ENCODE assay signal across 28 cellular contexts in the genomic region with DNA sequence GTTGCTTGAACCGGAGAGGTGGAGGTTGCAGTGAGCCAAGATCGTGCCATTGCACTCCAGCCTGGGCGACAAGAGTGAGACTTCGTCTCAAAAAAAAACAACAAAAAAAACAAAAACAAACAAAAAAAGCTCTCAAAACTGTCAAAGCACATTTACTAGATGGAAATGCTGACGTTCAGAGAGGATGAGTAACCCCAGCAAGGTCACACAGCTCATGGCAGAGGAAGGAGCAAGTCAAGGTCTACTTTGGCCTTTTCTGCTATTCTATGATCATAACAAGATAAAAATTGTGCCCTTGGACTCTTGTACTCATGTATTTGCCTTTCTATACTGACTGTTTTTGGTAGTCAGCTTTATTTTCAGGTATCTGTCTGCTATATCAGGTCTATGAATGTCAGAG.
"Had no signal": no experiment of that assay in that cellular context is flagged by ENCODE, and none has a peak within 500 bp of the region (broad histone marks: within the 10 kb centered on the region; RNA-seq: fewer than 3 reads in every experiment).

No MANE protein-coding gene starts in this region.

- H3K36me3 ChIP-seq: lower lobe of right lung, pancreas, prostate gland, suprapubic skin, thoracic aorta, tibial artery, upper lobe of right lung had no signal

- H3K9me3 Mint-ChIP-seq: naive thymus-derived CD8-positive, alpha-beta T cell; nephron; neural crest cell; stimulated activated effector memory CD8-positive, alpha-beta T cell treated with anti-CD3 and anti-CD28 coated beads, Interleukin-12 subunit alpha, Interleukin-12 subunit beta, amount 100 ng/mL, for 72 hours had no signal

- ATAC-seq: left cardiac atrium; left lobe of liver; left ventricle myocardium superior; lower lobe of right lung; naive thymus-derived CD8-positive, alpha-beta T cell; pancreas; right cardiac atrium; sciatic nerve; stimulated activated effector memory CD8-positive, alpha-beta T cell treated with anti-CD3 and anti-CD28 coated beads, Interleukin-12 subunit alpha, Interleukin-12 subunit beta, amount 100 ng/mL, for 72 hours; upper lobe of right lung had no signal

- H3K27ac ChIP-seq: lower lobe of right lung, pancreas, prostate gland, skin epidermis, suprapubic skin, thoracic aorta, tibial artery, upper lobe of right lung had no signal

- H3K4me3 ChIP-seq: lower lobe of right lung, pancreas, prostate gland, skin epidermis, suprapubic skin, thoracic aorta, tibial artery, upper lobe of right lung had no signal

- H3K9me3 ChIP-seq: lower lobe of right lung, pancreas, prostate gland, suprapubic skin, thoracic aorta, tibial artery, upper lobe of right lung had no signal

- H3K4me1 ChIP-seq: lower lobe of right lung, pancreas, prostate gland, suprapubic skin, tibial artery, upper lobe of right lung had no signal

- H3K27ac Mint-ChIP-seq: naive thymus-derived CD8-positive, alpha-beta T cell; nephron; stimulated activated effector memory CD8-positive, alpha-beta T cell treated with anti-CD3 and anti-CD28 coated beads, Interleukin-12 subunit alpha, Interleukin-12 subunit beta, amount 100 ng/mL, for 72 hours; stimulated activated naive CD8-positive, alpha-beta T cell treated with anti-CD3 and anti-CD28 coated beads, Interleukin-15, Interleukin-2, amounts not matched to agents 100 ng/mL and 50 ng/mL, for 24 hours had no signal

- H3K4me3 Mint-ChIP-seq: naive thymus-derived CD8-positive, alpha-beta T cell; nephron; neural crest cell; stimulated activated effector memory CD8-positive, alpha-beta T cell treated with anti-CD3 and anti-CD28 coated beads, Interleukin-12 subunit alpha, Interleukin-12 subunit beta, amount 100 ng/mL, for 72 hours; stimulated activated naive CD8-positive, alpha-beta T cell treated with anti-CD3 and anti-CD28 coated beads, Interleukin-15, Interleukin-2, amounts not matched to agents 100 ng/mL and 50 ng/mL, for 24 hours had no signal

- H3K36me3 Mint-ChIP-seq: naive thymus-derived CD8-positive, alpha-beta T cell; stimulated activated effector memory CD8-positive, alpha-beta T cell treated with anti-CD3 and anti-CD28 coated beads, Interleukin-12 subunit alpha, Interleukin-12 subunit beta, amount 100 ng/mL, for 72 hours had no signal

- H3K27me3 ChIP-seq: pancreas, suprapubic skin, tibial artery, upper lobe of right lung had no signal

- DNase-seq: hippocampal formation; kidney glomerular epithelial cell; left cardiac atrium; left ventricle myocardium superior; lower lobe of right lung; mammary epithelial cell; mesenchymal stem cell; naive thymus-derived CD8-positive, alpha-beta T cell; nucleus accumbens; pancreas; posterior cingulate gyrus; retina; right cardiac atrium; stimulated activated CD4-positive, alpha-beta T cell treated with anti-CD3 and anti-CD28 coated beads, Interleukin-4, amount 100 ng/mL, for 24 hours; stimulated activated naive CD4-positive, alpha-beta T cell; tibial artery; trophoblast cell; upper lobe of right lung had no signal

- H3K4me1 Mint-ChIP-seq: naive thymus-derived CD8-positive, alpha-beta T cell; nephron; neural crest cell; stimulated activated effector memory CD8-positive, alpha-beta T cell treated with anti-CD3 and anti-CD28 coated beads, Interleukin-12 subunit alpha, Interleukin-12 subunit beta, amount 100 ng/mL, for 72 hours had no signal
